In the genomic region with DNA sequence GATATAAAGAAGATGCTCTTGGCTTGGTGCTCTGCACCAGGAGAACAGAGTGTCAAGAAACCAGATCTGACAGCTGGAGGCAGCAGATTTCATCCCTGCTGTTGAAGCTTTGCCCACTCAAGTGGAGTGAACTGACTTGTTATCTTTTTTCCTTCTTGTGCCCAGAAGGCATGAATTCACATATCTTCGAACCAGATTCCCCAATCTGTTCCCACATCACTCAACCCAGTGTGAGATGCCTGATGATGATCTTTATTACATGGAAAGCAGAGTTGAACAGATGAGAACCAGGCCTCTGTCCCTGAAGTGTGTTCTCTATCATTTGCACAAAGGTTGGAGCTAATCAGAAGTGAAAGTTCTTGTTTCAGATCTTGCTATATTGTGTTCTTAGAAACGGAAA, we compare ENCODE assay signal across 1 cellular context.
TF ChIP-seq lines count a peak whose summit lies in the region.

No MANE protein-coding gene starts in this region.

TF ChIP-seq in SK-N-SH treated with all-trans-retinoic acid at 6 μM for 48 hours, 23 proteins besides CTCF, POLR2A, EP300 and RAD21 (continued from another document):
- TF ChIP-seq PATZ1 (CRISPR knock-in tag; IDR thresholded peaks at IDR 0.05; ENCODE audit: borderline replicate concordance) (no peak), CREB5 (CRISPR knock-in tag; IDR thresholded peaks at IDR 0.05; ENCODE audit: low read depth) (no peak), ZNF8 (CRISPR knock-in tag; IDR thresholded peaks at IDR 0.05) (no peak), ARNTL (CRISPR knock-in tag; IDR thresholded peaks at IDR 0.05; ENCODE audit: borderline replicate concordance, low read depth) (no peak)
- TF ChIP-seq, protein P1, sequence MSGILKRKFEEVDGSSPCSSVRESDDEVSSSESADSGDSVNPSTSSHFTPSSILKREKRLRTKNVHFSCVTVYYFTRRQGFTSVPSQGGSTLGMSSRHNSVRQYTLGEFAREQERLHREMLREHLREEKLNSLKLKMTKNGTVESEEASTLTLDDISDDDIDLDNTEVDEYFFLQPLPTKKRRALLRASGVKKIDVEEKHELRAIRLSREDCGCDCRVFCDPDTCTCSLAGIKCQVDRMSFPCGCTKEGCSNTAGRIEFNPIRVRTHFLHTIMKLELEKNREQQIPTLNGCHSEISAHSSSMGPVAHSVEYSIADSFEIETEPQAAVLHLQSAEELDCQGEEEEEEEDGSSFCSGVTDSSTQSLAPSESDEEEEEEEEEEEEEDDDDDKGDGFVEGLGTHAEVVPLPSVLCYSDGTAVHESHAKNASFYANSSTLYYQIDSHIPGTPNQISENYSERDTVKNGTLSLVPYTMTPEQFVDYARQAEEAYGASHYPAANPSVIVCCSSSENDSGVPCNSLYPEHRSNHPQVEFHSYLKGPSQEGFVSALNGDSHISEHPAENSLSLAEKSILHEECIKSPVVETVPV (CRISPR knock-in tag; IDR thresholded peaks at IDR 0.05), result no peak
